Comparison of ENCODE assay signal across 30 cellular contexts in genomic region chr6:100103194-100103593, GRCh38.
"Had no signal": no experiment of that assay in that cellular context is flagged by ENCODE, and none has a peak within 500 bp of the region (broad histone marks: within the 10 kb centered on the region; RNA-seq: fewer than 3 reads in every experiment).

No MANE protein-coding gene starts in this region.

- H3K4me1 Mint-ChIP-seq: activated B cell treated with CpG ODN at 0.5 μM for 24 hours; activated T-helper 17 cell treated with anti-CD3 and anti-CD28 coated beads, Interleukin-2, amount 50 U/mL, for 72 hours; central memory CD8-positive, alpha-beta T cell had no signal

- H3K9me3 Mint-ChIP-seq: activated B cell treated with CpG ODN at 0.5 μM for 24 hours; activated CD8-positive, alpha-beta T cell treated with anti-CD3 and anti-CD28 coated beads for 36 hours; activated T-cell treated with anti-CD3 and anti-CD28 coated beads, Interleukin-2, amount 50 U/mL, for 4 hours; activated T-helper 17 cell treated with anti-CD3 and anti-CD28 coated beads, Interleukin-2, amount 50 U/mL, for 72 hours; central memory CD8-positive, alpha-beta T cell; dendritic cell treated with granulocyte-macrophage colony-stimulating factor and Interleukin-4, amounts not matched to agents 40 ng/mL and 50 ng/mL, for 4 days; endodermal cell had no signal

- H3K27ac Mint-ChIP-seq: activated B cell treated with CpG ODN at 0.5 μM for 24 hours; activated CD8-positive, alpha-beta T cell treated with anti-CD3 and anti-CD28 coated beads for 36 hours; activated naive CD8-positive, alpha-beta T cell; activated T-helper 17 cell treated with anti-CD3 and anti-CD28 coated beads, Interleukin-2, amount 50 U/mL, for 72 hours; dendritic cell treated with granulocyte-macrophage colony-stimulating factor and Interleukin-4, amounts not matched to agents 40 ng/mL and 50 ng/mL, for 4 days; endodermal cell had no signal

- H3K36me3 Mint-ChIP-seq: activated naive CD8-positive, alpha-beta T cell had no signal

- H3K4me3 Mint-ChIP-seq: activated B cell treated with CpG ODN at 0.5 μM for 24 hours; activated CD8-positive, alpha-beta T cell treated with anti-CD3 and anti-CD28 coated beads for 36 hours; activated naive CD8-positive, alpha-beta T cell; activated T-cell treated with anti-CD3 and anti-CD28 coated beads, Interleukin-2, amount 50 U/mL, for 4 hours; activated T-helper 17 cell treated with anti-CD3 and anti-CD28 coated beads, Interleukin-2, amount 50 U/mL, for 72 hours; central memory CD8-positive, alpha-beta T cell; dendritic cell treated with granulocyte-macrophage colony-stimulating factor and Interleukin-4, amounts not matched to agents 40 ng/mL and 50 ng/mL, for 4 days; endodermal cell had no signal

- FAIRE-seq: astrocyte, bronchial epithelial cell, frontal cortex had no signal

- DNase-seq: activated B cell treated with CpG ODN at 0.5 μM for 24 hours; activated CD4-positive, alpha-beta T cell treated with anti-CD3 and anti-CD28 coated beads for 48 hours; activated CD4-positive, alpha-beta T cell treated with anti-CD3 and anti-CD28 coated beads, Interleukin-2, amount 50 U/mL, for 1 hour; activated CD4-positive, alpha-beta T cell treated with anti-CD3 and anti-CD28 coated beads, Interleukin-2, amount 50 U/mL, for 48 hours; activated CD8-positive, alpha-beta memory T cell treated with anti-CD3 and anti-CD28 coated beads for 24 hours; activated CD8-positive, alpha-beta T cell treated with anti-CD3 and anti-CD28 coated beads for 36 hours; activated effector memory CD4-positive, alpha-beta T cell treated with Interleukin-2 at 50 U/mL for 16 hours; activated gamma-delta T cell treated with Interleukin-2 at 50 U/mL for 16 hours; activated naive CD4-positive, alpha-beta T cell treated with anti-CD3 and anti-CD28 coated beads, Interleukin-2, amount 50 U/mL, for 16 hours; activated naive CD4-positive, alpha-beta T cell treated with Interleukin-2 at 50 U/mL for 16 hours; activated T-cell treated with anti-CD3 and anti-CD28 coated beads, Interleukin-2, amount 50 U/mL, for 4 hours; amniotic stem cell; anterior cingulate cortex; brain microvascular endothelial cell; dorsolateral prefrontal cortex; effector memory CD4-positive, alpha-beta T cell; endodermal cell; head of caudate nucleus; hippocampal formation; T1000; WERI-Rb-1 had no signal

- ATAC-seq: activated CD4-positive, CD25-positive, alpha-beta regulatory T cell treated with anti-CD3 and anti-CD28 coated beads, Interleukin-2, amount 50 U/mL, for 24 hours; activated CD8-positive, alpha-beta T cell treated with anti-CD3 and anti-CD28 coated beads for 36 hours; activated T-cell treated with anti-CD3 and anti-CD28 coated beads, Interleukin-2, amount 50 U/mL, for 4 hours; activated T-helper 17 cell treated with anti-CD3 and anti-CD28 coated beads, Interleukin-2, amount 50 U/mL, for 72 hours; esophagus mucosa had no signal
